ENCODE assay signal across 8 cellular contexts in genomic region chr5:88979244-88979643, GRCh38.
DNase-seq lines count a peak whose midpoint lies in the region; ATAC-seq and TF ChIP-seq lines count a peak whose summit lies in the region.

No MANE protein-coding gene starts in this region.

- peak; percentile 21 for DNase-seq in AG20443 (ENCODE audit: low spot score)
- peak; percentile 12 for DNase-seq in astrocyte of the hippocampus (ENCODE audit: low read depth, low spot score)
- no peak for DNase-seq in omental fat pad (ENCODE audit: low spot score)
- no peak for DNase-seq in putamen (ENCODE audit: low spot score)
- no peak for DNase-seq in NCI-H128 (lab: John Stamatoyannopoulos, UW; ENCODE audit: unreplicated experiment)
- no peak for DNase-seq in stimulated activated CD4-positive, alpha-beta T cell treated with anti-CD3 and anti-CD28 coated beads, Interleukin-4, amount 100 ng/mL, for 1 hour

- ATAC-seq in GM19395 (IDR thresholded peaks at IDR 0.05; ENCODE audit: unreplicated experiment), result peak; percentile 63
- ATAC-seq in HG03439 (IDR thresholded peaks at IDR 0.05; ENCODE audit: unreplicated experiment), result peak; percentile 81
- ATAC-seq in omental fat pad (ENCODE audit: low FRiP score), result no peak

- no peak for TF ChIP-seq CTCF in omental fat pad (IDR thresholded peaks at IDR 0.05)

Comparison
In these comparisons a context has a peak if more than half of its experiments do, and no peak if none do; other contexts are left out.
1. DNase-seq: peak in AG20443 (single experiment) and astrocyte of the hippocampus (single experiment); none in omental fat pad (single experiment), putamen (single experiment), NCI-H128 (single experiment) and stimulated activated CD4-positive, alpha-beta T cell treated with anti-CD3 and anti-CD28 coated beads, Interleukin-4, amount 100 ng/mL, for 1 hour (single experiment).